Comparison of ENCODE assay signal across 1 cellular context in the genomic region with DNA sequence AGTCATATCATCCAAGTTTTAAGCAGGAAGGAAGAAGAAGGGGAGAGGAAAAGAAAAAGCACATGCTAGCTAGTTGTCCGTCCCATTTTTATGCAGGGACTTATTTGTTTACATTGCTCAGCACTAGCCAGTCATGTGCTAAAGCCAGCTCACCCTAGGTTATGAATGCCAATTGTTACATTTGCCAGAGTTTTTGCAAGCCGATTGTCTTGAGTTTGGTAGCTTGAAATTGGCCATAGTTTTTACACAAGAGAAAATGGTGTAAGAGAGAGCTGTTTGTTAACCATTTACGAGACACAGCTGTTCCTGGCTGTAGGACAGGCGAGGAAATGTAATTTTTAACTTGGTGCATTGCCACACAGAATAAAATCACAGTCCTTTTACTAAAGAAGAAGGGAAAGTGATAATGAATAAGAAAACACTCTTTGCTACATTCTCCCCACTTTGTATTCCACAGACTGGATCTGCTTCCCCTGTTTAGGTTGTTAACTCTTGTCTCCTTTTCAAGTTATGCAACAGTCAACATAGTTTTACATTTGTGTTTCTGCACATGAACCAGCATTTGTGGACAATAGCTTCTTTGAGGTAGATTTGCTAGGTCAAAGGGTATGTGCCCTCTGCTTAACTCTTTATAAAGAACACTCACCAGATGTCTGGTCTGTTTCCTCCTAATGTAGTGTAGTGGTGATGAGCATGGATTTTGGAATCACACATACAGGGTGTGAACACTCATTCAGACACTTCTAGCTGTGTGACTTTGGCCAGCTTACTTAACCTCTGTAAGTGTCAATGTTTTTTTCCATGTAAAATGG.
TF ChIP-seq lines count a peak whose summit lies in the region.

No MANE protein-coding gene starts in this region.

TF ChIP-seq in HepG2, 621 proteins besides CTCF, POLR2A, EP300 and RAD21 (continued from another document and continues in another):
- TF ChIP-seq CSRNP2 (CRISPR knock-in tag; conservative IDR thresholded peaks at IDR 0.05; ENCODE audit: low read depth): no peak
- no peak for TF ChIP-seq ZNF678 (CRISPR knock-in tag; IDR thresholded peaks at IDR 0.05)
- peak; percentile 47 for TF ChIP-seq YEATS4 (CRISPR knock-in tag; IDR thresholded peaks at IDR 0.05; ENCODE audit: borderline replicate concordance)
- TF ChIP-seq, protein P1, sequence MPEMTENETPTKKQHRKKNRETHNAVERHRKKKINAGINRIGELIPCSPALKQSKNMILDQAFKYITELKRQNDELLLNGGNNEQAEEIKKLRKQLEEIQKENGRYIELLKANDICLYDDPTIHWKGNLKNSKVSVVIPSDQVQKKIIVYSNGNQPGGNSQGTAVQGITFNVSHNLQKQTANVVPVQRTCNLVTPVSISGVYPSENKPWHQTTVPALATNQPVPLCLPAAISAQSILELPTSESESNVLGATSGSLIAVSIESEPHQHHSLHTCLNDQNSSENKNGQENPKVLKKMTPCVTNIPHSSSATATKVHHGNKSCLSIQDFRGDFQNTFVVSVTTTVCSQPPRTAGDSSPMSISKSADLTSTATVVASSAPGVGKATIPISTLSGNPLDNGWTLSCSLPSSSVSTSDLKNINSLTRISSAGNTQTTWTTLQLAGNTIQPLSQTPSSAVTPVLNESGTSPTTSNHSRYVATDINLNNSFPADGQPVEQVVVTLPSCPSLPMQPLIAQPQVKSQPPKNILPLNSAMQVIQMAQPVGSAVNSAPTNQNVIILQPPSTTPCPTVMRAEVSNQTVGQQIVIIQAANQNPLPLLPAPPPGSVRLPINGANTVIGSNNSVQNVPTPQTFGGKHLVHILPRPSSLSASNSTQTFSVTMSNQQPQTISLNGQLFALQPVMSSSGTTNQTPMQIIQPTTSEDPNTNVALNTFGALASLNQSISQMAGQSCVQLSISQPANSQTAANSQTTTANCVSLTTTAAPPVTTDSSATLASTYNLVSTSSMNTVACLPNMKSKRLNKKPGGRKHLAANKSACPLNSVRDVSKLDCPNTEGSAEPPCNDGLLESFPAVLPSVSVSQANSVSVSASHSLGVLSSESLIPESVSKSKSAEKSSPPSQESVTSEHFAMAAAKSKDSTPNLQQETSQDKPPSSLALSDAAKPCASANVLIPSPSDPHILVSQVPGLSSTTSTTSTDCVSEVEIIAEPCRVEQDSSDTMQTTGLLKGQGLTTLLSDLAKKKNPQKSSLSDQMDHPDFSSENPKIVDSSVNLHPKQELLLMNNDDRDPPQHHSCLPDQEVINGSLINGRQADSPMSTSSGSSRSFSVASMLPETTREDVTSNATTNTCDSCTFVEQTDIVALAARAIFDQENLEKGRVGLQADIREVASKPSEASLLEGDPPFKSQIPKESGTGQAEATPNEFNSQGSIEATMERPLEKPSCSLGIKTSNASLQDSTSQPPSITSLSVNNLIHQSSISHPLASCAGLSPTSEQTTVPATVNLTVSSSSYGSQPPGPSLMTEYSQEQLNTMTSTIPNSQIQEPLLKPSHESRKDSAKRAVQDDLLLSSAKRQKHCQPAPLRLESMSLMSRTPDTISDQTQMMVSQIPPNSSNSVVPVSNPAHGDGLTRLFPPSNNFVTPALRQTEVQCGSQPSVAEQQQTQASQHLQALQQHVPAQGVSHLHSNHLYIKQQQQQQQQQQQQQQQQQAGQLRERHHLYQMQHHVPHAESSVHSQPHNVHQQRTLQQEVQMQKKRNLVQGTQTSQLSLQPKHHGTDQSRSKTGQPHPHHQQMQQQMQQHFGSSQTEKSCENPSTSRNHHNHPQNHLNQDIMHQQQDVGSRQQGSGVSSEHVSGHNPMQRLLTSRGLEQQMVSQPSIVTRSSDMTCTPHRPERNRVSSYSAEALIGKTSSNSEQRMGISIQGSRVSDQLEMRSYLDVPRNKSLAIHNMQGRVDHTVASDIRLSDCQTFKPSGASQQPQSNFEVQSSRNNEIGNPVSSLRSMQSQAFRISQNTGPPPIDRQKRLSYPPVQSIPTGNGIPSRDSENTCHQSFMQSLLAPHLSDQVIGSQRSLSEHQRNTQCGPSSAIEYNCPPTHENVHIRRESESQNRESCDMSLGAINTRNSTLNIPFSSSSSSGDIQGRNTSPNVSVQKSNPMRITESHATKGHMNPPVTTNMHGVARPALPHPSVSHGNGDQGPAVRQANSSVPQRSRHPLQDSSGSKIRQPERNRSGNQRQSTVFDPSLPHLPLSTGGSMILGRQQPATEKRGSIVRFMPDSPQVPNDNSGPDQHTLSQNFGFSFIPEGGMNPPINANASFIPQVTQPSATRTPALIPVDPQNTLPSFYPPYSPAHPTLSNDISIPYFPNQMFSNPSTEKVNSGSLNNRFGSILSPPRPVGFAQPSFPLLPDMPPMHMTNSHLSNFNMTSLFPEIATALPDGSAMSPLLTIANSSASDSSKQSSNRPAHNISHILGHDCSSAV (CRISPR knock-in tag; IDR thresholded peaks at IDR 0.05; ENCODE audit: borderline replicate concordance): no peak
- no peak for TF ChIP-seq ZFP62 (CRISPR knock-in tag; IDR thresholded peaks at IDR 0.05)
- peak; percentile 99 for TF ChIP-seq RXRB (CRISPR knock-in tag; IDR thresholded peaks at IDR 0.05; ENCODE audit: borderline replicate concordance)
- no peak for TF ChIP-seq ZZZ3 (CRISPR knock-in tag; IDR thresholded peaks at IDR 0.05; ENCODE audit: borderline replicate concordance)
- peak; percentile 49; the same call in 1 of the 2 replicates for TF ChIP-seq SALL1 (CRISPR knock-in tag; IDR thresholded peaks at IDR 0.05)
- TF ChIP-seq ZNF224 (CRISPR knock-in tag; IDR thresholded peaks at IDR 0.05): no peak
- no peak for TF ChIP-seq CAMTA2 (CRISPR knock-in tag; IDR thresholded peaks at IDR 0.05; ENCODE audit: borderline replicate concordance)
- peak; percentile 34 for TF ChIP-seq KDM6A (CRISPR knock-in tag; IDR thresholded peaks at IDR 0.05; ENCODE audit: low read depth)
- no peak for TF ChIP-seq ZNF629 (CRISPR knock-in tag; conservative IDR thresholded peaks at IDR 0.05)
- no peak for TF ChIP-seq AGO1 (IDR thresholded peaks at IDR 0.05; ENCODE audit: low read depth, low read length, poor library complexity, severe bottlenecking)
- no peak for TF ChIP-seq MXD4 (CRISPR knock-in tag; IDR thresholded peaks at IDR 0.05)
- TF ChIP-seq ELF4 (CRISPR knock-in tag; IDR thresholded peaks at IDR 0.05; ENCODE audit: borderline replicate concordance): no peak
- peak; percentile 88 for TF ChIP-seq ETV5 (CRISPR knock-in tag; IDR thresholded peaks at IDR 0.05; ENCODE audit: borderline replicate concordance)
- TF ChIP-seq LCORL (IDR thresholded peaks at IDR 0.05): peak; percentile 34; the same call in 1 of the 2 replicates
- TF ChIP-seq LCORL (CRISPR knock-in tag; IDR thresholded peaks at IDR 0.05): no peak
- no peak for TF ChIP-seq ZNF333 (CRISPR knock-in tag; IDR thresholded peaks at IDR 0.05; ENCODE audit: borderline replicate concordance)
- TF ChIP-seq ZNF780A (CRISPR knock-in tag; IDR thresholded peaks at IDR 0.05): no peak
- TF ChIP-seq PHF21A (CRISPR knock-in tag; IDR thresholded peaks at IDR 0.05): peak; percentile 89; the same call in 1 of the 2 replicates
- TF ChIP-seq, protein P2, sequence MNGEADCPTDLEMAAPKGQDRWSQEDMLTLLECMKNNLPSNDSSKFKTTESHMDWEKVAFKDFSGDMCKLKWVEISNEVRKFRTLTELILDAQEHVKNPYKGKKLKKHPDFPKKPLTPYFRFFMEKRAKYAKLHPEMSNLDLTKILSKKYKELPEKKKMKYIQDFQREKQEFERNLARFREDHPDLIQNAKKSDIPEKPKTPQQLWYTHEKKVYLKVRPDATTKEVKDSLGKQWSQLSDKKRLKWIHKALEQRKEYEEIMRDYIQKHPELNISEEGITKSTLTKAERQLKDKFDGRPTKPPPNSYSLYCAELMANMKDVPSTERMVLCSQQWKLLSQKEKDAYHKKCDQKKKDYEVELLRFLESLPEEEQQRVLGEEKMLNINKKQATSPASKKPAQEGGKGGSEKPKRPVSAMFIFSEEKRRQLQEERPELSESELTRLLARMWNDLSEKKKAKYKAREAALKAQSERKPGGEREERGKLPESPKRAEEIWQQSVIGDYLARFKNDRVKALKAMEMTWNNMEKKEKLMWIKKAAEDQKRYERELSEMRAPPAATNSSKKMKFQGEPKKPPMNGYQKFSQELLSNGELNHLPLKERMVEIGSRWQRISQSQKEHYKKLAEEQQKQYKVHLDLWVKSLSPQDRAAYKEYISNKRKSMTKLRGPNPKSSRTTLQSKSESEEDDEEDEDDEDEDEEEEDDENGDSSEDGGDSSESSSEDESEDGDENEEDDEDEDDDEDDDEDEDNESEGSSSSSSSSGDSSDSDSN (CRISPR knock-in tag; IDR thresholded peaks at IDR 0.05): no peak
- TF ChIP-seq ZNF83 (CRISPR knock-in tag; IDR thresholded peaks at IDR 0.05; ENCODE audit: borderline replicate concordance): no peak
- no peak for TF ChIP-seq ZNF773 (CRISPR knock-in tag; IDR thresholded peaks at IDR 0.05; ENCODE audit: borderline replicate concordance)
- TF ChIP-seq RXRA (CRISPR knock-in tag; IDR thresholded peaks at IDR 0.05): peak; percentile 75; the same call in 1 of the 2 replicates
- TF ChIP-seq GLI4 (CRISPR knock-in tag; IDR thresholded peaks at IDR 0.05; ENCODE audit: borderline replicate concordance): no peak
- no peak; the same call in none of the 2 replicates for TF ChIP-seq SIX4 (CRISPR knock-in tag; IDR thresholded peaks at IDR 0.05)
- no peak for TF ChIP-seq ZFP82 (CRISPR knock-in tag; IDR thresholded peaks at IDR 0.05; ENCODE audit: borderline replicate concordance)
- TF ChIP-seq DNMT1 (CRISPR knock-in tag; IDR thresholded peaks at IDR 0.05): 0 out of 2 replicates have a peak, but pooled peaks have one; percentile 38
- TF ChIP-seq ISL2 (CRISPR knock-in tag; IDR thresholded peaks at IDR 0.05): peak; percentile 92
- TF ChIP-seq NONO (IDR thresholded peaks at IDR 0.05): no peak
- TF ChIP-seq NONO (CRISPR knock-in tag; conservative IDR thresholded peaks at IDR 0.05): no peak
- TF ChIP-seq PCBP2 (optimal IDR thresholded peaks at IDR 0.05; ENCODE audit: low read depth, low read length, poor library complexity, severe bottlenecking): no peak
- TF ChIP-seq SIN3A (IDR thresholded peaks at IDR 0.05; ENCODE audit: borderline replicate concordance, low read depth, low read length): no peak
- no peak for TF ChIP-seq ZNF468 (CRISPR knock-in tag; IDR thresholded peaks at IDR 0.05)
- TF ChIP-seq TARDBP (CRISPR knock-in tag; IDR thresholded peaks at IDR 0.05): peak; percentile 84
- TF ChIP-seq SMYD3 (CRISPR knock-in tag; IDR thresholded peaks at IDR 0.05): peak; percentile 72; the same call in 1 of the 2 replicates
- TF ChIP-seq MAX (IDR thresholded peaks at IDR 0.05): peak; percentile 37
- TF ChIP-seq TMF1 (CRISPR knock-in tag; IDR thresholded peaks at IDR 0.05; ENCODE audit: low read depth): no peak
- TF ChIP-seq NFIB (CRISPR knock-in tag; IDR thresholded peaks at IDR 0.05; ENCODE audit: borderline replicate concordance): no peak
- TF ChIP-seq HMG20B (CRISPR knock-in tag; conservative IDR thresholded peaks at IDR 0.05): peak; percentile 43; the same call in 1 of the 2 replicates
- peak; percentile 78 for TF ChIP-seq CEBPB (IDR thresholded peaks at IDR 0.05; ENCODE audit: borderline replicate concordance, low read depth, low read length)
- peak; percentile 35; the same call in 1 of the 3 replicates for TF ChIP-seq MXI1 (IDR thresholded peaks at IDR 0.05; ENCODE audit: borderline replicate concordance, low read depth, low read length)
- no peak; the same call in 1 of the 2 replicates for TF ChIP-seq SMC3 (IDR thresholded peaks at IDR 0.05; ENCODE audit: low read length)
- TF ChIP-seq ZNF569 (CRISPR knock-in tag; IDR thresholded peaks at IDR 0.05; ENCODE audit: borderline replicate concordance): no peak
- no peak for TF ChIP-seq PTBP1 (IDR thresholded peaks at IDR 0.05; ENCODE audit: low read depth, low read length, poor library complexity, severe bottlenecking)
- TF ChIP-seq ZNF782 (CRISPR knock-in tag; IDR thresholded peaks at IDR 0.05; ENCODE audit: borderline replicate concordance): no peak
- TF ChIP-seq SRY (CRISPR knock-in tag; IDR thresholded peaks at IDR 0.05): no peak
- TF ChIP-seq ZBTB38 (CRISPR knock-in tag; IDR thresholded peaks at IDR 0.05): no peak
- TF ChIP-seq ZNF589 (CRISPR knock-in tag; conservative IDR thresholded peaks at IDR 0.05): no peak
- no peak for TF ChIP-seq DDIT3 (CRISPR knock-in tag; IDR thresholded peaks at IDR 0.05)
- no peak for TF ChIP-seq CBX1 (IDR thresholded peaks at IDR 0.05; ENCODE audit: low read depth)
- no peak for TF ChIP-seq ZNF296 (CRISPR knock-in tag; conservative IDR thresholded peaks at IDR 0.05)
- TF ChIP-seq NCOA5 (CRISPR knock-in tag; IDR thresholded peaks at IDR 0.05): no peak
